ENCODE assay signal across 16 cellular contexts in the genomic region with DNA sequence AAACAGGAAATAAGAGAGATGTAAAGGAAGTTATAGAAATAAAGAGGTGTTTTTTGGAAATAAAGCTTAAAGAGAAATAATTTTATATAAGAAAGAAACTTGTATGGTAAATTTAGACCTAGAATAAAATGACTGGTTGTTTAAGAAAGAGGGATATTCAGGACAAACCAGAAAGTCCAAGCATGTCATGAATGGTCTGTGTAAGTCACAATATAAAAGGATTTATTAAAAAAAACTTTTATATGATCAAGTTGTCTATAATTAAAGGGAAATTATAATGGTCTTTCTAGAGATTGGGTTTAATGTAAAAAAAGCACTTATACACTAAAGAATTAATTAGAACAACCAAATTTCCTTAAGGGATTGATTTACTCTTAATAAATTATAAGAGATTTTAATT. TPM values are rescaled to one million over a fixed set of nuclear protein-coding genes. Genes with fewer than 3 reads are reported as not detected.
DNase-seq lines count a peak whose midpoint lies in the region; ATAC-seq, FAIRE-seq and TF ChIP-seq lines count a peak whose summit lies in the region.
"Not testable (repeated sequence)": the region's sequence is repeated elsewhere in the genome, so short reads cannot be mapped to it uniquely, and the experiment has no call there.
"Had no signal": no experiment of that assay in that cellular context is flagged by ENCODE, and none has a peak within 500 bp of the region (broad histone marks: within the 10 kb centered on the region; RNA-seq: fewer than 3 reads in every experiment).

No MANE protein-coding gene starts in this region.

- CTCF ChIA-PET in HCT116 (lab: Charles Lee), result not testable (repeated sequence)

- not testable (repeated sequence) for ATAC-seq in HCT116

- POLR2A ChIA-PET in HCT116 (lab: Charles Lee), result not testable (repeated sequence)

- H3K27me3 ChIP-seq in HCT116 (ENCODE audit: insufficient read depth, low read length); mesendoderm (ENCODE audit: insufficient read depth, low read length, poor library complexity): not testable (repeated sequence)

- H3K36me3 ChIP-seq in HCT116 (ENCODE audit: control insufficient read depth in 1 of 2, insufficient read depth in 2 of 2, low read length in 2 of 2); mesendoderm (ENCODE audit: control insufficient read depth, insufficient read depth, low read length): not testable (repeated sequence)

- H3K9me3 ChIP-seq in HCT116 (ENCODE audit: control insufficient read depth in 1 of 2, insufficient read depth in 1 of 2, low read depth in 1 of 2, low read length in 2 of 2), result not testable (repeated sequence)

- H3K79me2 ChIP-seq in HCT116 (ENCODE audit: insufficient read depth, low read length); mesendoderm (ENCODE audit: control insufficient read depth, insufficient read depth, low read length): not testable (repeated sequence)

- not testable (repeated sequence) for H4K20me1 ChIP-seq in HCT116 (ENCODE audit: insufficient read depth)

- RAD21 ChIA-PET in HCT116 (lab: Charles Lee; ENCODE audit: low non-redundant PET in 1 of 2, low total read pairs in 2 of 2, uncharacterized antibody in 2 of 2, unreplicated experiment in 2 of 2), result not testable (repeated sequence)

- peak; percentile 18 for DNase-seq in ACHN
- peak; percentile 13 for DNase-seq in HCT116 (ENCODE audit: low read depth, low spot score)
- peak; percentile 19 for DNase-seq in LHCN-M2 (ENCODE audit: low read depth)
- DNase-seq in NCI-H82 (lab: John Stamatoyannopoulos, UW), result peak; percentile 6
- peak; percentile 4 to 11 for DNase-seq in SW 1271 (lab: John Stamatoyannopoulos, UW)
- peak; percentile 35 for DNase-seq in mesendoderm

- H3K4ac ChIP-seq in mesendoderm (ENCODE audit: low read depth, low read length), result not testable (repeated sequence)

- in situ Hi-C loops in ACHN (cut with HindIII; ENCODE audit: low pct_ligation_motif_present, low pct_unique_long_range_greater_than_20kb, low sequenced_read_pairs), result not testable (repeated sequence)

- not testable (repeated sequence) for H3K4me1 ChIP-seq in HCT116 (ENCODE audit: control insufficient read depth in 1 of 2, insufficient read depth in 2 of 2, low read length in 2 of 2); mesendoderm (ENCODE audit: control insufficient read depth, low read depth, low read length)

- H3K27ac ChIP-seq in HCT116 (ENCODE audit: low read depth, low read length); mesendoderm (ENCODE audit: low read depth, low read length): not testable (repeated sequence)

- BruUV-seq in HCT116 (replicated peaks; lab: Mats Ljungman, UMichigan), result not testable (repeated sequence)

- not testable (repeated sequence) for H3K4me3 ChIP-seq in HCT116 (replicated peaks in 1 of 2; ENCODE audit: low read depth in 1 of 2, low read length in 2 of 2); mesendoderm (ENCODE audit: low read length)

- not testable (repeated sequence) for H3K23ac ChIP-seq in mesendoderm (ENCODE audit: low read length)

- not testable (repeated sequence) for H3K18ac ChIP-seq in mesendoderm (ENCODE audit: low read length)

- not testable (repeated sequence) for TF ChIP-seq POLR2A in HCT116 (IDR thresholded peaks at IDR 0.05; ENCODE audit: borderline replicate concordance, extremely low read depth, insufficient read depth, insufficient read length)

- H3K4me2 ChIP-seq in HCT116 (ENCODE audit: low read length); mesendoderm (ENCODE audit: low read length): not testable (repeated sequence)

- H3K9ac ChIP-seq in HCT116 (ENCODE audit: low read length); mesendoderm (ENCODE audit: low read length): not testable (repeated sequence)

- H2BK120ac ChIP-seq in mesendoderm (ENCODE audit: low read depth, low read length), result not testable (repeated sequence)

- intact Hi-C loops in HCT116 (cut with micrococcal nuclease), result not testable (repeated sequence)

- not testable (repeated sequence) for H2AFZ ChIP-seq in HCT116 (ENCODE audit: low read depth, low read length, poor library complexity, severe bottlenecking)

- not testable (repeated sequence) for TF ChIP-seq RAD21 in HCT116 (IDR thresholded peaks at IDR 0.05; ENCODE audit: low read depth)

- FAIRE-seq in colon (lab: Jason Lieb, UNC), result peak; percentile 24

- not testable (repeated sequence) for TF ChIP-seq CTCF in HCT116 (IDR thresholded peaks at IDR 0.05 in 2 of 3, conservative IDR thresholded peaks at IDR 0.05 in 1 of 3; ENCODE audit: borderline replicate concordance in 1 of 3, insufficient read depth in 1 of 3, low read depth in 2 of 3, low read length in 2 of 3)

- not testable (repeated sequence) for H3K9me2 ChIP-seq in HCT116 (ENCODE audit: insufficient read depth)

- not testable (repeated sequence) for H3K79me1 ChIP-seq in mesendoderm (ENCODE audit: low read length)

- not testable (repeated sequence) for H2BK15ac ChIP-seq in mesendoderm (replicated peaks; ENCODE audit: low read depth)

- not testable (repeated sequence) for H3K56ac ChIP-seq in mesendoderm (ENCODE audit: low read length)

- H4K8ac ChIP-seq in mesendoderm (ENCODE audit: low read depth, low read length), result not testable (repeated sequence)

- H2AK5ac ChIP-seq in mesendoderm (ENCODE audit: low read length), result not testable (repeated sequence)

- not testable (repeated sequence) for H2BK5ac ChIP-seq in mesendoderm (ENCODE audit: low read length)

- not testable (repeated sequence) for H4K5ac ChIP-seq in mesendoderm (ENCODE audit: low read length)

RNA-seq across cellular contexts. Expression of a gene that starts 13.9 kb away (rescaled TPM):
- total RNA-seq in HCT116 (2021; ENCODE audit: unreplicated experiment) (not detected), LHCN-M2 (2014; rRNA removed) (not detected in 2 replicates)
- polyA plus RNA-seq in HCT116 (2012), result not detected in 2 replicates
- not detected for polyA plus RNA-seq in LHCN-M2 (2012)
- polyA plus RNA-seq in mesendoderm (2013, experiment 1 of 2), result not detected
- polyA plus RNA-seq in mesendoderm (2013, experiment 2 of 2), result not detected
- total RNA-seq: CD4-positive, CD25-positive, alpha-beta regulatory T cell; GM12878; GM23248; H9; IMR-90; PC-9; Right ventricle myocardium superior; SJSA1 had no signal
- polyA plus RNA-seq: AG04450; CD4-positive, CD25-positive, alpha-beta regulatory T cell; GM12878; GM23248; IMR-90 had no signal

RNA-seq across cellular contexts. Expression of a gene that starts 38.9 kb away (rescaled TPM):
- total RNA-seq in HCT116 (2021; ENCODE audit: unreplicated experiment) (0.27 TPM), LHCN-M2 (2014; rRNA removed) (12.4 and 17.1 TPM in 2 replicates)
- not detected in 2 replicates for polyA plus RNA-seq in HCT116 (2012)
- polyA plus RNA-seq in LHCN-M2 (2012), result 5.2 TPM
- polyA plus RNA-seq in mesendoderm (2013, experiment 1 of 2), result 14.5 TPM
- 14.4 TPM for polyA plus RNA-seq in mesendoderm (2013, experiment 2 of 2)
- total RNA-seq: PC-9 had no signal

Comparison
In these comparisons a context has a peak if more than half of its experiments do, and no peak if none do; other contexts are left out.
1. RNA of a gene that starts 38.9 kb away (total RNA-seq): 12.4 to 17.1 TPM in LHCN-M2; 0.27 TPM in HCT116 (single experiment); every median in the first group is over 10 times any median in the second.
2. Peak in every context shown above with its lines, with median percentiles within 50 percentile points of each other: DNase-seq.